Comparison of ENCODE assay signal across 10 cellular contexts in the genomic region with DNA sequence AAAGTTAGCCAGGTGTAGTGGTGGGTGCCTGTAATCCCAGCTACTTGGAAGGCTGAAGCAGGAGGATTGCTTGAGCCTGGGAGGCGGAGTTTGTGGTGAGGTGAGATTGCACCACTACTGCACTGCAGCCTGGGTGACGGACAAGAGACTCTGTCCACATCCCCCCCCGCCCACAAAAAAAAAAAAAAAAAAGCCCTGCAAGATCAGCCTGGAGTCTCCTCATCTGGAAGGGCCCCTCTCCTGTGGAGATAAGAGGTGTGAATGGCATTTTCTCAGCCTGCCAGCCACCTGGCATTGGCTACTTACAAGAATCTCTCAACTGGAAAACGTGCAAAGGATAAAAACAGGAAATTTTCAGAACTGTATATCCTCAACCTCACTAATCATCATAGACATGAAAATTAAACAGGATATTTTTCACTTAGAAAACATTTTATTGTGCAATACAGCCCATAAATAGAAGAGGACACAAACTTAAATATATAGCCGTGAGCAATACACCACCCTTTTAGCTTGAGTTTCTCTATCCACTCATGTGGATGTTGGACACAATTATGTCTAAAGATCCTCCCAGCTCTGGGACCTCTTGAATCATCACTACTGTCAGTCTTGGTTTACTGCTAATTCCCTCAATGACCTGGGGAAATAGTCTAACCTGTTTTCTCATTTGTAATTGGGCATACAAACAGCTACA. TPM values are rescaled to one million over a fixed set of nuclear protein-coding genes. Genes with fewer than 3 reads are reported as not detected.
DNase-seq lines count a peak whose midpoint lies in the region; ATAC-seq and TF ChIP-seq lines count a peak whose summit lies in the region.
"Had no signal": no experiment of that assay in that cellular context is flagged by ENCODE, and none has a peak within 500 bp of the region (broad histone marks: within the 10 kb centered on the region; RNA-seq: fewer than 3 reads in every experiment).

No MANE protein-coding gene starts in this region.

- DNase-seq in NCI-H510A (lab: John Stamatoyannopoulos, UW) (peak; percentile 53), NCI-H510A treated with DMSO at 0.1 percent for 48 hours (lab: John Stamatoyannopoulos, UW) (no peak), NOMO-1 treated with dmso at 0.1 percent for 144 hours (lab: John Stamatoyannopoulos, UW; ENCODE audit: unreplicated experiment) (peak; percentile 29), fibroblast of villous mesenchyme (ENCODE audit: low read depth) (peak; percentile 96), thyroid gland (peak; percentile 21 to 33), coronary artery (ENCODE audit: low spot score) (no peak)

- no peak overlapping the region for H3K27ac ChIP-seq in thyroid gland
- no peak overlapping the region for H3K27ac ChIP-seq in coronary artery
- H3K27ac ChIP-seq: SK-N-MC had no signal

- WGBS in thyroid gland, 2 donors = 48 to 56% methylated on average over 5 of the region's 5 CpGs

- peaks cover 0 to 16% of the 10 kb centered on the region in 2 donors for H3K4me1 ChIP-seq in thyroid gland

- TF ChIP-seq CTCF in fibroblast of villous mesenchyme (IDR thresholded peaks at IDR 0.05; ENCODE audit: insufficient read depth, low read depth, low read length) (no peak), thyroid gland (IDR thresholded peaks at IDR 0.05) (no peak), coronary artery (IDR thresholded peaks at IDR 0.05) (no peak)

- H3K27me3 ChIP-seq in thyroid gland = no peaks in the 10 kb centered on the region

- intact Hi-C loops in thyroid gland (cut with DNase I) = no loop called here

- H3K36me3 ChIP-seq in thyroid gland = no peaks in the 10 kb centered on the region

- ATAC-seq in HG03135 (IDR thresholded peaks at IDR 0.05; ENCODE audit: unreplicated experiment) (no peak), GM18519 (IDR thresholded peaks at IDR 0.05; ENCODE audit: low FRiP score, unreplicated experiment) (no peak)
- ATAC-seq: stimulated activated effector memory CD8-positive, alpha-beta T cell treated with anti-CD3 and anti-CD28 coated beads, Interleukin-12 subunit alpha, Interleukin-12 subunit beta, amount 100 ng/mL, for 72 hours had no signal

- no peak for TF ChIP-seq POLR2A in thyroid gland (IDR thresholded peaks at IDR 0.05)

- H3K4me3 ChIP-seq in fibroblast of villous mesenchyme (ENCODE audit: low read depth, low read length) (no peak overlapping the region), thyroid gland (replicated peaks in 1 of 3) (no peak overlapping the region), coronary artery (no peak overlapping the region)
- H3K4me3 ChIP-seq: SK-N-MC had no signal

- no peaks in the 10 kb centered on the region for H3K9me3 ChIP-seq in thyroid gland

RNA-seq across cellular contexts. Expression of a gene that starts 11.3 kb away (rescaled TPM):
- 5.5 and 6.0 TPM in 2 replicates for total RNA-seq in fibroblast of villous mesenchyme
- 10 to 100 TPM in 3 of 4 donors, 1 to 10 TPM in 1; 9.0 to 23.1 (median 17.2) TPM for total RNA-seq in thyroid gland

RNA-seq across cellular contexts. Expression of a gene that starts 23.2 kb away (rescaled TPM):
- total RNA-seq in fibroblast of villous mesenchyme (under 0.01 TPM in 1 of 2 replicates, not detected in the other), thyroid gland (not detected)

Comparison
In these comparisons a context has a peak if more than half of its experiments do, and no peak if none do; other contexts are left out.
1. DNase-seq: peak in NCI-H510A (single experiment), NOMO-1 treated with dmso at 0.1 percent for 144 hours (single experiment), fibroblast of villous mesenchyme (single experiment) and thyroid gland (2 of 2); none in NCI-H510A treated with DMSO at 0.1 percent for 48 hours (single experiment) and coronary artery (single experiment).